In the genomic region with DNA sequence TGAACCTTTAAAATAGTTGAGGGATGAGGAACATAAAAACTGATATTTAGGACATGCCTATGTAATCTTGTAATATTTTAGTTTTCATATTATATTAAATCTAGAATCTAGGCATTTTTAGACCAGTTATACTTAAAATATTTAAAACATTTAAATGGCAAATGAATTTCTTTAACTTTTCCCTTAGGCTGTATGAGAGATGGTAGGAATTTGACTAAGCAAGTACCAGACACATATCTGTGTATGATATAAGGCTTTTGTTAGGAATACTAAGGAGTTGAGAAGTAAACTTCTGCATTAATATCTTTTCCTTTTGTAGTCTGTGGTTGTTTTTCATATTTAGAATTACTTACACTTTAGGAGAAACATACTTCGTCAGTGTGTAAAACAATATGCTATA, we compare ENCODE assay signal across 25 cellular contexts.
"Had no signal": no experiment of that assay in that cellular context is flagged by ENCODE, and none has a peak within 500 bp of the region (broad histone marks: within the 10 kb centered on the region; RNA-seq: fewer than 3 reads in every experiment).

No MANE protein-coding gene starts in this region.

- ATAC-seq: activated CD4-positive, alpha-beta T cell treated with anti-CD3 and anti-CD28 coated beads for 36 hours; activated CD8-positive, alpha-beta memory T cell treated with anti-CD3 and anti-CD28 coated beads, Interleukin-2, amount 10 ng/mL, durations not matched to agents 7 days and 5 days; activated CD8-positive, alpha-beta T cell treated with anti-CD3 and anti-CD28 coated beads, Interleukin-2, amount 10 ng/mL, durations not matched to agents 7 days and 5 days; esophagus mucosa; heart left ventricle had no signal

- H3K27ac ChIP-seq: brain microvascular endothelial cell, coronary artery had no signal

- H3K27me3 ChIP-seq: brain microvascular endothelial cell, dorsolateral prefrontal cortex, heart left ventricle had no signal

- DNase-seq: activated CD4-positive, alpha-beta memory T cell treated with anti-CD3 and anti-CD28 coated beads for 36 hours; activated CD4-positive, alpha-beta T cell treated with anti-CD3 and anti-CD28 coated beads for 36 hours; activated CD4-positive, alpha-beta T cell treated with anti-CD3 and anti-CD28 coated beads, Interleukin-2, amount 10 ng/mL, durations not matched to agents 24 days and 14 days; activated CD4-positive, CD25-positive, alpha-beta regulatory T cell; activated CD4-positive, CD25-positive, alpha-beta regulatory T cell treated with anti-CD3 and anti-CD28 coated beads, Interleukin-2, amount 50 U/mL, for 72 hours; activated CD8-positive, alpha-beta memory T cell treated with anti-CD3 and anti-CD28 coated beads, Interleukin-2, amount 10 ng/mL, durations not matched to agents 7 days and 5 days; activated CD8-positive, alpha-beta memory T cell treated with anti-CD3 and anti-CD28 coated beads, Interleukin-2, amount 50 U/mL, for 4 hours; activated CD8-positive, alpha-beta T cell treated with anti-CD3 and anti-CD28 coated beads, Interleukin-2, amount 10 ng/mL, durations not matched to agents 7 days and 5 days; activated effector memory CD4-positive, alpha-beta T cell treated with anti-CD3 and anti-CD28 coated beads, Interleukin-2, amount 50 U/mL, for 16 hours; activated naive CD4-positive, alpha-beta T cell treated with anti-CD3 and anti-CD28 coated beads for 36 hours; activated naive CD8-positive, alpha-beta T cell treated with anti-CD3 and anti-CD28 coated beads, Interleukin-2, amount 10 ng/mL, durations not matched to agents 7 days and 5 days; activated T-cell treated with anti-CD3 and anti-CD28 coated beads, Interleukin-2, amount 50 U/mL, for 1 hour; activated T-cell treated with anti-CD3 and anti-CD28 coated beads, Interleukin-2, amount 50 U/mL, for 48 hours; amniotic stem cell; anterior cingulate cortex; brain microvascular endothelial cell; dorsolateral prefrontal cortex; effector memory CD4-positive, alpha-beta T cell; endodermal cell; foreskin fibroblast; glutamatergic neuron; heart left ventricle; T-helper 2 cell had no signal

- H3K4me3 ChIP-seq: coronary artery, heart left ventricle had no signal

- H3K36me3 ChIP-seq: brain microvascular endothelial cell, heart left ventricle had no signal
